ENCODE assay signal across 8 cellular contexts in genomic region chr3:48918388-48919214, GRCh38. TPM values are rescaled to one million over a fixed set of nuclear protein-coding genes. Genes with fewer than 3 reads are reported as not detected.
DNase-seq lines count a peak whose midpoint lies in the region; ATAC-seq and TF ChIP-seq lines count a peak whose summit lies in the region.

TSS of gene ARIH2 (plus strand) at chr3:48918842. CDS start at chr3:48927559, 8,717 bp downstream.

- ATAC-seq in GM18861 (IDR thresholded peaks at IDR 0.05; ENCODE audit: unreplicated experiment), result peak; percentile 72
- ATAC-seq in HG03097 (IDR thresholded peaks at IDR 0.05; ENCODE audit: low FRiP score, unreplicated experiment), result peak; percentile 76
- peak; percentile 81 for ATAC-seq in central memory CD8-positive, alpha-beta T cell (replicated peaks; ENCODE audit: extremely low read depth, poor library complexity, severe bottlenecking)

- H3K9me3 ChIP-seq in AG04450 (ENCODE audit: control insufficient read depth, insufficient read depth, low read length), result no peaks in the 10 kb centered on the region; the same call in 1 of the 2 replicates

- peaks cover 17% of the 10 kb centered on the region for H3K4me1 Mint-ChIP-seq in central memory CD8-positive, alpha-beta T cell

- peak; percentile 19; the same call in 1 of the 2 replicates for TF ChIP-seq CTCF in AG04450 (IDR thresholded peaks at IDR 0.05; ENCODE audit: low read depth, low read length)

- peaks cover 28% of the 10 kb centered on the region for H3K36me3 Mint-ChIP-seq in central memory CD8-positive, alpha-beta T cell (ENCODE audit: insufficient read depth)

- peak within 1 kb of the TSS; percentile 98 for H3K4me3 Mint-ChIP-seq in central memory CD8-positive, alpha-beta T cell

- H3K27ac ChIP-seq in AG04450 (ENCODE audit: low read depth, low read length), result peak within 1 kb of the TSS; percentile 96

- H3K27me3 Mint-ChIP-seq in central memory CD8-positive, alpha-beta T cell, result no peaks in the 10 kb centered on the region

- POLR2A ChIA-PET in AG04450 (lab: Yijun Ruan, JAX), result interaction anchor here (0.5 to 1.5 kb wide), 8 partner anchors 9 to 175 kb away, joined by 3 to 9 read pairs (median 4); partner anchors contain the start of genes PRKAR2A, QRICH1 and WDR6

- CTCF ChIA-PET in AG04450 (lab: Charles Lee), result interaction anchor here (0.6 to 1.1 kb wide), 3 partner anchors 9 to 921 kb away, joined by 3 to 4 read pairs (median 3); partner anchors contain the start of gene NCKIPSD

- no peaks in the 10 kb centered on the region for H3K27me3 ChIP-seq in AG04450 (ENCODE audit: control insufficient read depth, insufficient read depth, low read length)

- peak within 1 kb of the TSS; percentile 66 for H3K4me3 ChIP-seq in AG04450 (ENCODE audit: low read depth, low read length)

- DNase-seq in AG04450 (ENCODE audit: low read depth, low spot score) (peak; percentile 77), NCI-H345 treated with DMSO at 0.1 percent for 48 hours (lab: John Stamatoyannopoulos, UW; ENCODE audit: unreplicated experiment) (peak; percentile 21), islet precursor cell (peak; percentile 97)
- peak; percentile 77 for DNase-seq in activated CD4-positive, CD25-positive, alpha-beta regulatory T cell treated with anti-CD3 and anti-CD28 coated beads, Interleukin-2, amount 50 U/mL, for 16 hours (ENCODE audit: low read depth, low spot score)
- DNase-seq in central memory CD8-positive, alpha-beta T cell (ENCODE audit: low spot score in 2 of 2), result peak; percentile 79 to 84
- DNase-seq in stimulated activated CD4-positive, alpha-beta T cell treated with anti-CD3 and anti-CD28 coated beads, Interleukin-15, amount 100 ng/mL, for 1 hour (ENCODE audit: low read depth in 1 of 2, low spot score in 1 of 2), result peak; percentile 63 to 79

- H3K27ac Mint-ChIP-seq in central memory CD8-positive, alpha-beta T cell (ENCODE audit: low read depth), result peak within 1 kb of the TSS; percentile 98

- H3K9me3 Mint-ChIP-seq in central memory CD8-positive, alpha-beta T cell, result no peaks in the 10 kb centered on the region

RNA-seq across cellular contexts. Expression of gene ARIH2, which starts in this region (rescaled TPM):
- polyA plus RNA-seq in AG04450 (2011; rRNA removed), result 77.2 and 77.5 TPM in 2 replicates
- polyA minus RNA-seq in AG04450 (2011; rRNA and poly(A)+ RNA removed), result 86.6 and 99.4 TPM in 2 replicates

Comparison
In these comparisons a context has a peak if more than half of its experiments do, and no peak if none do; other contexts are left out.
1. Peak in every context shown above with its lines: DNase-seq, ATAC-seq, H3K4me3 ChIP-seq and H3K27ac ChIP-seq.
2. DNase-seq: peak in every context shown above with its lines; median percentile 97 in islet precursor cell; 82 in central memory CD8-positive, alpha-beta T cell; 77 in AG04450; 77 in activated CD4-positive, CD25-positive, alpha-beta regulatory T cell treated with anti-CD3 and anti-CD28 coated beads, Interleukin-2, amount 50 U/mL, for 16 hours; 71 in stimulated activated CD4-positive, alpha-beta T cell treated with anti-CD3 and anti-CD28 coated beads, Interleukin-15, amount 100 ng/mL, for 1 hour; 21 in NCI-H345 treated with DMSO at 0.1 percent for 48 hours.